1 cellular context compared by ENCODE assay signal in genomic region chr17:45117848-45118646, GRCh38.
TF ChIP-seq lines count a peak whose summit lies in the region.

No MANE protein-coding gene starts in this region.

TF ChIP-seq in K562, 482 proteins besides CTCF, POLR2A, EP300 and RAD21:
- TF ChIP-seq ZNF740 (CRISPR knock-in tag; IDR thresholded peaks at IDR 0.05) (peak; percentile 9; the same call in 1 of the 2 replicates), ZNF740 (tag; IDR thresholded peaks at IDR 0.05) (no peak), ESRRB (CRISPR knock-in tag; IDR thresholded peaks at IDR 0.05; ENCODE audit: borderline replicate concordance) (no peak), PYGO2 (tag; IDR thresholded peaks at IDR 0.05) (no peak)
